ENCODE assay signal across 19 cellular contexts in the genomic region with DNA sequence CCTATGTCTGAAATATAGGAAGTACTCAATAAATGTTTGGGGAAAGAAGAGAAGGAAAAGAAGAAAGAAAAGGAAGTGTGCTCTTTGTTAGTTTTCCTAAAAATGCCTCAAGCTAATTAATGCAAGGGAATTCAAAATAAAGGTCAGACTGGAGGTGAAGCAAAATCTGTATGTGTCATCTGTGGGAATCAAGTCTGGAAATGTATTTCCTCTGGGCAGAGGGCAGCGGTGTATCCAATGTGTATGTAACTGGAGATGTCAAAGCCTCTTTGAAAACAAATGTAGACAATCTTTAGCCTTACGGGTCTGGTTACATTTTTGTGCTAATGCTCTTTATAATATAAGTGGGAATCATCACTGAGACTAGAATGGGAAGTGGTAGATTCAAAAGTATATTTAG.
"Had no signal": no experiment of that assay in that cellular context is flagged by ENCODE, and none has a peak within 500 bp of the region (broad histone marks: within the 10 kb centered on the region; RNA-seq: fewer than 3 reads in every experiment).

No MANE protein-coding gene starts in this region.

- H3K9me3 Mint-ChIP-seq: activated naive CD4-positive, alpha-beta T cell treated with anti-CD3 and anti-CD28 coated beads, Interleukin-2, amount 50 U/mL, for 24 hours; effector memory CD8-positive, alpha-beta T cell; naive thymus-derived CD8-positive, alpha-beta T cell had no signal

- H3K27me3 ChIP-seq: hepatocyte had no signal

- H2AFZ ChIP-seq: hepatocyte had no signal

- DNase-seq: activated CD4-positive, alpha-beta T cell treated with anti-CD3 and anti-CD28 coated beads for 1 hour; activated CD8-positive, alpha-beta memory T cell treated with anti-CD3 and anti-CD28 coated beads for 24 hours; activated CD8-positive, alpha-beta memory T cell treated with anti-CD3 and anti-CD28 coated beads, Interleukin-2, amount 50 U/mL, for 48 hours; activated effector memory CD4-positive, alpha-beta T cell treated with anti-CD3 and anti-CD28 coated beads, Interleukin-2, amount 50 U/mL, for 16 hours; activated T-cell treated with anti-CD3 and anti-CD28 coated beads, Interleukin-2, amount 50 U/mL, for 72 hours; effector memory CD8-positive, alpha-beta T cell; foreskin fibroblast; left cardiac atrium; naive thymus-derived CD8-positive, alpha-beta T cell; nucleus accumbens; posterior cingulate gyrus; stimulated activated CD4-positive, alpha-beta T cell treated with anti-CD3 and anti-CD28 coated beads, Interleukin-12 subunit alpha, Interleukin-12 subunit beta, amount 100 ng/mL, for 4 hours; stimulated activated CD4-positive, alpha-beta T cell treated with anti-CD3 and anti-CD28 coated beads, Interleukin-1b, Interleukin-23, amount 100 ng/mL, for 48 hours; stimulated activated CD8-positive, alpha-beta memory T cell treated with anti-CD3 and anti-CD28 coated beads, Interleukin-4, amount 100 ng/mL, for 48 hours; stimulated activated naive CD4-positive, alpha-beta T cell; T-helper 2 cell; WERI-Rb-1 had no signal

- ATAC-seq: activated T-cell treated with anti-CD3 and anti-CD28 coated beads, Interleukin-2, amount 50 U/mL, for 72 hours; effector memory CD8-positive, alpha-beta T cell; left cardiac atrium; naive thymus-derived CD8-positive, alpha-beta T cell had no signal

- H3K79me2 ChIP-seq: hepatocyte had no signal

- H3K4me1 Mint-ChIP-seq: activated naive CD4-positive, alpha-beta T cell treated with anti-CD3 and anti-CD28 coated beads, Interleukin-2, amount 50 U/mL, for 24 hours; naive thymus-derived CD8-positive, alpha-beta T cell had no signal

- H3K36me3 ChIP-seq: WERI-Rb-1 had no signal

- H3K4me2 ChIP-seq: hepatocyte had no signal

- H3K4me3 ChIP-seq: hepatocyte had no signal

- H3K27me3 Mint-ChIP-seq: activated naive CD4-positive, alpha-beta T cell treated with anti-CD3 and anti-CD28 coated beads, Interleukin-2, amount 50 U/mL, for 24 hours; effector memory CD8-positive, alpha-beta T cell; naive thymus-derived CD8-positive, alpha-beta T cell had no signal

- H3K36me3 Mint-ChIP-seq: activated naive CD4-positive, alpha-beta T cell treated with anti-CD3 and anti-CD28 coated beads, Interleukin-2, amount 50 U/mL, for 24 hours; naive thymus-derived CD8-positive, alpha-beta T cell had no signal

- H3K4me3 Mint-ChIP-seq: activated naive CD4-positive, alpha-beta T cell treated with anti-CD3 and anti-CD28 coated beads, Interleukin-2, amount 50 U/mL, for 24 hours; activated T-cell treated with anti-CD3 and anti-CD28 coated beads, Interleukin-2, amount 50 U/mL, for 72 hours; effector memory CD8-positive, alpha-beta T cell; naive thymus-derived CD8-positive, alpha-beta T cell had no signal

- H3K27ac Mint-ChIP-seq: activated naive CD4-positive, alpha-beta T cell treated with anti-CD3 and anti-CD28 coated beads, Interleukin-2, amount 50 U/mL, for 24 hours; activated T-cell treated with anti-CD3 and anti-CD28 coated beads, Interleukin-2, amount 50 U/mL, for 72 hours; effector memory CD8-positive, alpha-beta T cell; naive thymus-derived CD8-positive, alpha-beta T cell had no signal

- H3K27ac ChIP-seq: hepatocyte, WERI-Rb-1 had no signal
